10 cellular contexts compared by ENCODE assay signal in genomic region chr14:88323520-88324199, GRCh38. TPM values are rescaled to one million over a fixed set of nuclear protein-coding genes. Genes with fewer than 3 reads are reported as not detected.
DNase-seq lines count a peak whose midpoint lies in the region; ATAC-seq lines count a peak whose summit lies in the region.
"Had no signal": no experiment of that assay in that cellular context is flagged by ENCODE, and none has a peak within 500 bp of the region (broad histone marks: within the 10 kb centered on the region; RNA-seq: fewer than 3 reads in every experiment).

No MANE protein-coding gene starts in this region.

- DNase-seq in COR-L47 (lab: John Stamatoyannopoulos, UW) (peak; percentile 58), NCI-H510A (lab: John Stamatoyannopoulos, UW) (peak; percentile 49), sciatic nerve (ENCODE audit: low spot score) (no peak)
- DNase-seq in central memory CD8-positive, alpha-beta T cell (ENCODE audit: low spot score in 2 of 2), result no peak
- DNase-seq in naive thymus-derived CD8-positive, alpha-beta T cell, result no peak
- no peak for DNase-seq in activated CD4-positive, CD25-positive, alpha-beta regulatory T cell treated with anti-CD3 and anti-CD28 coated beads, Interleukin-2, amount 50 U/mL, for 72 hours

- POLR2A ChIA-PET in naive thymus-derived CD8-positive, alpha-beta T cell (lab: Charles Lee), result no interaction called here

- no peaks in the 10 kb centered on the region for H3K9me3 Mint-ChIP-seq in central memory CD8-positive, alpha-beta T cell
- peaks cover 0 to 5% (median 0%) of the 10 kb centered on the region in 9 donors for H3K9me3 Mint-ChIP-seq in naive thymus-derived CD8-positive, alpha-beta T cell

- peaks cover 42% of the 10 kb centered on the region for H3K27me3 Mint-ChIP-seq in central memory CD8-positive, alpha-beta T cell
- peaks cover 26 to 46% (median 42%) of the 10 kb centered on the region in 5 donors for H3K27me3 Mint-ChIP-seq in naive thymus-derived CD8-positive, alpha-beta T cell

- intact Hi-C loops in sciatic nerve (cut with DNase I), result no loop called here

- H3K4me1 Mint-ChIP-seq in central memory CD8-positive, alpha-beta T cell, result no peaks in the 10 kb centered on the region
- H3K4me1 Mint-ChIP-seq in naive thymus-derived CD8-positive, alpha-beta T cell, result peaks cover 0 to 6% (median 3%) of the 10 kb centered on the region in 4 donors

- ATAC-seq in GM18861 (IDR thresholded peaks at IDR 0.05; ENCODE audit: unreplicated experiment) (peak; percentile 94), HG02943 (IDR thresholded peaks at IDR 0.05; ENCODE audit: low read depth, unreplicated experiment) (peak; percentile 86), sciatic nerve (no peak)
- ATAC-seq in central memory CD8-positive, alpha-beta T cell (replicated peaks; ENCODE audit: extremely low read depth, poor library complexity, severe bottlenecking), result no peak
- no peak for ATAC-seq in naive thymus-derived CD8-positive, alpha-beta T cell

- H3K4me3 Mint-ChIP-seq in central memory CD8-positive, alpha-beta T cell, result peak overlapping the region; percentile 52
- peak overlapping the region in 9 of 10 donors; percentile 22 to 76 (median 44) for H3K4me3 Mint-ChIP-seq in naive thymus-derived CD8-positive, alpha-beta T cell

- no peak overlapping the region for H3K27ac Mint-ChIP-seq in central memory CD8-positive, alpha-beta T cell (ENCODE audit: low read depth)
- H3K27ac Mint-ChIP-seq in naive thymus-derived CD8-positive, alpha-beta T cell, result no peak overlapping the region

- H3K36me3 Mint-ChIP-seq in central memory CD8-positive, alpha-beta T cell (ENCODE audit: insufficient read depth), result peaks cover 2% of the 10 kb centered on the region
- no peaks in the 10 kb centered on the region for H3K36me3 Mint-ChIP-seq in naive thymus-derived CD8-positive, alpha-beta T cell

RNA-seq across cellular contexts. Expression of gene KCNK10, which starts 0.6 kb away (rescaled TPM):
- not detected for total RNA-seq in naive thymus-derived CD8-positive, alpha-beta T cell
- not detected for polyA plus RNA-seq in naive thymus-derived CD8-positive, alpha-beta T cell
- total RNA-seq in sciatic nerve, result not detected
- total RNA-seq: RPMI7951, skeletal muscle tissue had no signal

Comparison
In these comparisons a context has a peak if more than half of its experiments do, and no peak if none do; other contexts are left out.
1. DNase-seq: peak in COR-L47 (single experiment) and NCI-H510A (single experiment); none in central memory CD8-positive, alpha-beta T cell (0 of 2), naive thymus-derived CD8-positive, alpha-beta T cell (0 of 10), sciatic nerve (single experiment) and activated CD4-positive, CD25-positive, alpha-beta regulatory T cell treated with anti-CD3 and anti-CD28 coated beads, Interleukin-2, amount 50 U/mL, for 72 hours (single experiment).
2. ATAC-seq: peak in GM18861 (single experiment) and HG02943 (single experiment); none in central memory CD8-positive, alpha-beta T cell (single experiment), naive thymus-derived CD8-positive, alpha-beta T cell (0 of 2) and sciatic nerve (single experiment).